Comparison of ENCODE assay signal across 26 cellular contexts in the genomic region with DNA sequence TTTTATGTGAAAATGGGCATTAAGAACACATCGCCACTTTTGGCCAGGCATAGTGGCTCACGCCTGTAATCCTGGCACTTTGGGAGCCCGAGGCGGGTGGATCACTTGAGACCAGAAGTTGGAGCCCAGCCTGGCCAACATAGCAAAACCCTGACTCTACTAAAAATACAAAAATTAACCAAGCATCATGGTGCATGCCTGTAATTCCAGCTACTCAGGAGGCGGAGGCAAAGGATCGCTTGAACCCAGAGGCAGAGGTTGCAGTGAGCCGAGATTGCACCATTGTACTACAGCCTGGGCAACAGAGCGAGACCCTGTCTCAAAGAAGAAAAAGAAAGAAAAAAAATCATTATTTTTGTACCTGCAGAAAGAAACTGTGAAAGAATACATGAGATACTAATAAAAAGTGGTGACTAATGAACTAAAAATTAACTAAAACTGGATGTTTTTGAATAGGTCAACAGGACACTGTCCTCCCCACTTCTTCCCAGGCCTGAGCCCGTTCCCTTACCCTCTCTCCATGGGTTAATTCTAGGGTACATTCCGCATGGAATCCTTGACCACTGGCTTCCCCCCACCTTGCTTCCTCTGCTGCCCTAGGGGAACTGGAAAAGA. TPM values are rescaled to one million over a fixed set of nuclear protein-coding genes. Genes with fewer than 3 reads are reported as not detected.
DNase-seq lines count a peak whose midpoint lies in the region; ATAC-seq and TF ChIP-seq lines count a peak whose summit lies in the region.
"Had no signal": no experiment of that assay in that cellular context is flagged by ENCODE, and none has a peak within 500 bp of the region (broad histone marks: within the 10 kb centered on the region; RNA-seq: fewer than 3 reads in every experiment).

No MANE protein-coding gene starts in this region.

- no peak overlapping the region for H3K27ac ChIP-seq in gastrocnemius medialis
- H3K27ac ChIP-seq: dorsolateral prefrontal cortex, pancreas, transverse colon had no signal

- DNase-seq in EH (ENCODE audit: low read depth): peak; percentile 88
- DNase-seq in fibroblast of peridontal ligament (ENCODE audit: extremely low read depth): peak; percentile 44
- DNase-seq in posterior vena cava (ENCODE audit: low spot score): peak; percentile 70
- no peak for DNase-seq in GM10266 (ENCODE audit: extremely low spot score)
- DNase-seq in NCI-H187 treated with DMSO at 0.1 percent for 48 hours (lab: John Stamatoyannopoulos, UW): no peak
- DNase-seq in gastrocnemius medialis: no peak
- DNase-seq: activated CD4-positive, alpha-beta T cell treated with anti-CD3 and anti-CD28 coated beads for 48 hours; AML-193; CD8-positive, alpha-beta memory T cell; DMS53; left colon; NCI-H1105 treated with DMSO at 0.1 percent for 48 hours; NCI-H510A treated with DMSO at 0.1 percent for 48 hours; stimulated activated CD4-positive, alpha-beta T cell treated with anti-CD3 and anti-CD28 coated beads, Interleukin-2, amount 100 ng/mL, for 48 hours; stimulated activated naive CD4-positive, alpha-beta T cell treated with Interleukin-2 at 50 U/mL for 16 hours; T-cell; transverse colon had no signal

- intact Hi-C loops in posterior vena cava (cut with DNase I) (loop anchor here (10.0 kb wide), 2 partner anchors 47 to 207 kb away; a partner anchor contains a TSS), gastrocnemius medialis (cut with DNase I; ENCODE audit: low total_unique reads) (no loop called here)

- H3K9me3 ChIP-seq in gastrocnemius medialis: no peaks in the 10 kb centered on the region
- H3K9me3 ChIP-seq: pancreas, transverse colon had no signal

- no peaks in the 10 kb centered on the region for H3K27me3 ChIP-seq in gastrocnemius medialis
- H3K27me3 ChIP-seq: dorsolateral prefrontal cortex, pancreas, transverse colon had no signal

- in situ Hi-C loops in gastrocnemius medialis (cut with MboI; ENCODE audit: low sequenced_read_pairs in 4 of 4): loop anchor here (10.0 to 25.0 kb wide), 2 partner anchors 217 to 219 kb away; no protein-coding TSS in a partner anchor

- no peak; the same call in 1 of the 2 replicates for TF ChIP-seq RAD21 in Ishikawa (IDR thresholded peaks at IDR 0.05; ENCODE audit: low read depth)

- H3K4me1 ChIP-seq in gastrocnemius medialis: peaks cover 0 to 2% of the 10 kb centered on the region in 2 donors

- TF ChIP-seq POLR2A in gastrocnemius medialis (IDR thresholded peaks at IDR 0.05): no peak

- TF ChIP-seq CTCF in GM10266 (IDR thresholded peaks at IDR 0.05; ENCODE audit: control insufficient read depth, insufficient read depth, low read depth, missing control alignments) (no peak), gastrocnemius medialis (IDR thresholded peaks at IDR 0.05 in 4 of 5, conservative IDR thresholded peaks at IDR 0.05 in 1 of 5) (no peak)

- peak; percentile 78; the same call in 1 of the 2 replicates for TF ChIP-seq EP300 in Ishikawa (IDR thresholded peaks at IDR 0.05; ENCODE audit: borderline replicate concordance)

- no peaks in the 10 kb centered on the region for H3K36me3 ChIP-seq in gastrocnemius medialis
- H3K36me3 ChIP-seq: pancreas, transverse colon had no signal

- no peak overlapping the region for H3K4me3 ChIP-seq in gastrocnemius medialis
- H3K4me3 ChIP-seq: dorsolateral prefrontal cortex, pancreas, smooth muscle cell, transverse colon had no signal

- ATAC-seq in gastrocnemius medialis (no peak), HG03045 (IDR thresholded peaks at IDR 0.05; ENCODE audit: unreplicated experiment) (no peak)
- ATAC-seq: left colon, natural killer cell, T-cell had no signal

TF ChIP-seq in Ishikawa, 13 proteins besides CTCF, POLR2A, EP300 and RAD21:
- no peak for TF ChIP-seq FOXM1 (IDR thresholded peaks at IDR 0.05; ENCODE audit: borderline replicate concordance, low read depth)
- TF ChIP-seq TAF1 (IDR thresholded peaks at IDR 0.05; ENCODE audit: low read depth): no peak
- no peak for TF ChIP-seq CREB1 (IDR thresholded peaks at IDR 0.05; ENCODE audit: low read depth)
- TF ChIP-seq, protein P1, sequence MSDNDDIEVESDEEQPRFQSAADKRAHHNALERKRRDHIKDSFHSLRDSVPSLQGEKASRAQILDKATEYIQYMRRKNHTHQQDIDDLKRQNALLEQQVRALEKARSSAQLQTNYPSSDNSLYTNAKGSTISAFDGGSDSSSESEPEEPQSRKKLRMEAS (IDR thresholded peaks at IDR 0.05): no peak
- peak; percentile 51; the same call in 1 of the 2 replicates for TF ChIP-seq NFIC (IDR thresholded peaks at IDR 0.05)
- TF ChIP-seq, protein P2, sequence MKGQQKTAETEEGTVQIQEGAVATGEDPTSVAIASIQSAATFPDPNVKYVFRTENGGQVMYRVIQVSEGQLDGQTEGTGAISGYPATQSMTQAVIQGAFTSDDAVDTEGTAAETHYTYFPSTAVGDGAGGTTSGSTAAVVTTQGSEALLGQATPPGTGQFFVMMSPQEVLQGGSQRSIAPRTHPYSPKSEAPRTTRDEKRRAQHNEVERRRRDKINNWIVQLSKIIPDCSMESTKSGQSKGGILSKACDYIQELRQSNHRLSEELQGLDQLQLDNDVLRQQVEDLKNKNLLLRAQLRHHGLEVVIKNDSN (IDR thresholded peaks at IDR 0.05): no peak
- no peak for TF ChIP-seq YY1 (IDR thresholded peaks at IDR 0.05; ENCODE audit: low read depth)
- peak; percentile 70 for TF ChIP-seq TEAD4 (IDR thresholded peaks at IDR 0.05)
- TF ChIP-seq, protein P3, sequence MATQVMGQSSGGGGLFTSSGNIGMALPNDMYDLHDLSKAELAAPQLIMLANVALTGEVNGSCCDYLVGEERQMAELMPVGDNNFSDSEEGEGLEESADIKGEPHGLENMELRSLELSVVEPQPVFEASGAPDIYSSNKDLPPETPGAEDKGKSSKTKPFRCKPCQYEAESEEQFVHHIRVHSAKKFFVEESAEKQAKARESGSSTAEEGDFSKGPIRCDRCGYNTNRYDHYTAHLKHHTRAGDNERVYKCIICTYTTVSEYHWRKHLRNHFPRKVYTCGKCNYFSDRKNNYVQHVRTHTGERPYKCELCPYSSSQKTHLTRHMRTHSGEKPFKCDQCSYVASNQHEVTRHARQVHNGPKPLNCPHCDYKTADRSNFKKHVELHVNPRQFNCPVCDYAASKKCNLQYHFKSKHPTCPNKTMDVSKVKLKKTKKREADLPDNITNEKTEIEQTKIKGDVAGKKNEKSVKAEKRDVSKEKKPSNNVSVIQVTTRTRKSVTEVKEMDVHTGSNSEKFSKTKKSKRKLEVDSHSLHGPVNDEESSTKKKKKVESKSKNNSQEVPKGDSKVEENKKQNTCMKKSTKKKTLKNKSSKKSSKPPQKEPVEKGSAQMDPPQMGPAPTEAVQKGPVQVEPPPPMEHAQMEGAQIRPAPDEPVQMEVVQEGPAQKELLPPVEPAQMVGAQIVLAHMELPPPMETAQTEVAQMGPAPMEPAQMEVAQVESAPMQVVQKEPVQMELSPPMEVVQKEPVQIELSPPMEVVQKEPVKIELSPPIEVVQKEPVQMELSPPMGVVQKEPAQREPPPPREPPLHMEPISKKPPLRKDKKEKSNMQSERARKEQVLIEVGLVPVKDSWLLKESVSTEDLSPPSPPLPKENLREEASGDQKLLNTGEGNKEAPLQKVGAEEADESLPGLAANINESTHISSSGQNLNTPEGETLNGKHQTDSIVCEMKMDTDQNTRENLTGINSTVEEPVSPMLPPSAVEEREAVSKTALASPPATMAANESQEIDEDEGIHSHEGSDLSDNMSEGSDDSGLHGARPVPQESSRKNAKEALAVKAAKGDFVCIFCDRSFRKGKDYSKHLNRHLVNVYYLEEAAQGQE (IDR thresholded peaks at IDR 0.05; ENCODE audit: low read depth): no peak
- no peak; the same call in 1 of the 2 replicates for TF ChIP-seq CEBPB (IDR thresholded peaks at IDR 0.05)
- peak; percentile 60; the same call in 1 of the 2 replicates for TF ChIP-seq TCF12 (IDR thresholded peaks at IDR 0.05; ENCODE audit: low read depth)
- TF ChIP-seq ZBTB7A (IDR thresholded peaks at IDR 0.05; ENCODE audit: low read depth): no peak
- no peak for TF ChIP-seq EGR1 (IDR thresholded peaks at IDR 0.05)

RNA-seq across cellular contexts. Expression of a gene that starts 8.3 kb away (rescaled TPM):
- total RNA-seq in posterior vena cava: 100 to 1,000 TPM; 110 to 123 TPM
- total RNA-seq in gastrocnemius medialis: 100 to 1,000 TPM in 2 of 4 donors, 10 to 100 TPM in 2; 50.3 to 120 (median 105) TPM
- total RNA-seq: activated T-helper 2 cell treated with anti-CD3 and anti-CD28 coated beads, Interferon-gamma antibody, Interleukin-2, Interleukin-4, amounts not matched to agents 10 μg/mL and 5 μg/mL and 100 μg/mL, durations not matched to agents 14 hours and 24 hours and 36 hours; CD8-positive, alpha-beta memory T cell; natural killer cell had no signal

RNA-seq across cellular contexts. Expression of a gene that starts 49.4 kb away (rescaled TPM):
- total RNA-seq in posterior vena cava: not detected
- under 1 TPM in 1 of 4 donors, not detected in 3; 0.59 TPM for total RNA-seq in gastrocnemius medialis
- total RNA-seq: activated T-helper 2 cell treated with anti-CD3 and anti-CD28 coated beads, Interferon-gamma antibody, Interleukin-2, Interleukin-4, amounts not matched to agents 10 μg/mL and 5 μg/mL and 100 μg/mL, durations not matched to agents 14 hours and 24 hours and 36 hours; bronchial epithelial cell; CD8-positive, alpha-beta memory T cell; epithelial cell of proximal tubule; natural killer cell; T-cell had no signal

Comparison
In these comparisons a context has a peak if more than half of its experiments do, and no peak if none do; other contexts are left out.
1. DNase-seq: peak in EH (single experiment), fibroblast of peridontal ligament (single experiment) and posterior vena cava (single experiment); none in GM10266 (single experiment), NCI-H187 treated with DMSO at 0.1 percent for 48 hours (single experiment) and gastrocnemius medialis (0 of 2).